Comparison of ENCODE assay signal across 8 cellular contexts in genomic region chr3:183252973-183253363, GRCh38. TPM values are rescaled to one million over a fixed set of nuclear protein-coding genes. Genes with fewer than 3 reads are reported as not detected.
DNase-seq lines count a peak whose midpoint lies in the region; ATAC-seq and TF ChIP-seq lines count a peak whose summit lies in the region.

A gene with protein sequence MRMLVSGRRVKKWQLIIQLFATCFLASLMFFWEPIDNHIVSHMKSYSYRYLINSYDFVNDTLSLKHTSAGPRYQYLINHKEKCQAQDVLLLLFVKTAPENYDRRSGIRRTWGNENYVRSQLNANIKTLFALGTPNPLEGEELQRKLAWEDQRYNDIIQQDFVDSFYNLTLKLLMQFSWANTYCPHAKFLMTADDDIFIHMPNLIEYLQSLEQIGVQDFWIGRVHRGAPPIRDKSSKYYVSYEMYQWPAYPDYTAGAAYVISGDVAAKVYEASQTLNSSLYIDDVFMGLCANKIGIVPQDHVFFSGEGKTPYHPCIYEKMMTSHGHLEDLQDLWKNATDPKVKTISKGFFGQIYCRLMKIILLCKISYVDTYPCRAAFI (plus strand): TSS chr3:183253253. CDS start chr3:183269799, 16,546 bp downstream.

- no peak within 1 kb of the TSS for H3K18ac ChIP-seq in IMR-90 (ENCODE audit: low read depth, low read length)

- no peaks in the 10 kb centered on the region for H4K20me1 ChIP-seq in IMR-90 (ENCODE audit: insufficient read depth, low read length)

- peak within 1 kb of the TSS in 1 of 2 experiments; percentile 21; a peak in 1 of 4 replicates for H4K8ac ChIP-seq in IMR-90 (ENCODE audit: low read depth in 2 of 2, low read length in 2 of 2)

- H3K36me3 ChIP-seq in IMR-90 (ENCODE audit: control insufficient read depth, insufficient read depth, low read length), result no peaks in the 10 kb centered on the region
- no peaks in the 10 kb centered on the region for H3K36me3 ChIP-seq in stomach

- TF ChIP-seq CTCF in AG04449 (IDR thresholded peaks at IDR 0.05; ENCODE audit: insufficient read depth, low read length, missing control alignments), result no peak
- no peak for TF ChIP-seq CTCF in IMR-90 (conservative IDR thresholded peaks at IDR 0.05; ENCODE audit: low read depth, low read length)
- no peak for TF ChIP-seq CTCF in WTC11 (IDR thresholded peaks at IDR 0.05)
- no peak for TF ChIP-seq CTCF in mesothelial cell of epicardium (IDR thresholded peaks at IDR 0.05; ENCODE audit: unreplicated experiment)
- no peak for TF ChIP-seq CTCF in stomach (IDR thresholded peaks at IDR 0.05)

- H3K4me3 ChIP-seq in AG04449 (ENCODE audit: low read depth, low read length), result peak within 1 kb of the TSS; percentile 69
- peak within 1 kb of the TSS; percentile 61 for H3K4me3 ChIP-seq in IMR-90 (ENCODE audit: insufficient read depth, low read depth, low read length)
- peak within 1 kb of the TSS; percentile 69 to 86 (median 80) for H3K4me3 ChIP-seq in stomach

- in situ Hi-C loops in IMR-90 (cut with MboI; ENCODE audit: low sequenced_read_pairs), result no loop called here

- H3K27me3 ChIP-seq in IMR-90 (ENCODE audit: control insufficient read depth, insufficient read depth, low read length) (peaks cover 36% of the 10 kb centered on the region), stomach (no peaks in the 10 kb centered on the region)

- no peak within 1 kb of the TSS for H4K5ac ChIP-seq in IMR-90 (ENCODE audit: low read depth, low read length)

- no peak within 1 kb of the TSS for H3K4ac ChIP-seq in IMR-90 (ENCODE audit: low read depth, low read length)

- peaks cover 0 to 4% of the 10 kb centered on the region in 2 experiments; a peak in 1 of 4 replicates for H3K79me1 ChIP-seq in IMR-90 (ENCODE audit: low read depth in 1 of 2, low read length in 2 of 2)

- H2BK15ac ChIP-seq in IMR-90 (ENCODE audit: low read depth, low read length), result no peak within 1 kb of the TSS

- 0 out of 2 replicates have a peak within 1 kb of the TSS, but pooled peaks have one; percentile 2 for H3K14ac ChIP-seq in IMR-90 (replicated peaks; ENCODE audit: low read depth, low read length)

- no peak within 1 kb of the TSS for H3K56ac ChIP-seq in IMR-90 (ENCODE audit: extremely low read depth, insufficient read depth, low read length)

- WGBS in IMR-90 (ENCODE audit: extremely low coverage in 2 of 2, insufficient read length in 1 of 2), 2 experiments, result 0% methylated on average over 13 of the region's 35 CpGs; no CpG with 5 or more reads in 1 of the 2 experiments
- 0 to 1% (median 1%) methylated on average over 27 to 35 of the region's 35 CpGs for WGBS in stomach, 5 donors

- intact Hi-C loops in IMR-90 (cut with micrococcal nuclease) (loop anchor here (5.0 kb wide), 2 partner anchors 129 to 131 kb away; no protein-coding TSS in a partner anchor), stomach (cut with DNase I; ENCODE audit: low total_unique reads) (no loop called here)

- H3K4me3 Mint-ChIP-seq in WTC11, result peak within 1 kb of the TSS; percentile 72
- H3K4me3 Mint-ChIP-seq in effector memory CD8-positive, alpha-beta T cell, result peak within 1 kb of the TSS; percentile 77 to 78
- peak within 1 kb of the TSS; percentile 84 for H3K4me3 Mint-ChIP-seq in mesothelial cell of epicardium

- peak within 1 kb of the TSS; percentile 3 for H2AK9ac ChIP-seq in IMR-90 (replicated peaks; ENCODE audit: low read depth, low read length, poor library complexity)

- no peaks in the 10 kb centered on the region for H3K36me3 Mint-ChIP-seq in WTC11
- no peaks in the 10 kb centered on the region for H3K36me3 Mint-ChIP-seq in effector memory CD8-positive, alpha-beta T cell (ENCODE audit: insufficient read depth)
- H3K36me3 Mint-ChIP-seq in mesothelial cell of epicardium, result no peaks in the 10 kb centered on the region

- TF ChIP-seq POLR2A in IMR-90 (IDR thresholded peaks at IDR 0.05; ENCODE audit: low read depth, low read length) (no peak), stomach (IDR thresholded peaks at IDR 0.05) (no peak)

- POLR2A ChIA-PET in AG04449 (lab: Yijun Ruan, JAX), result no interaction called here
- POLR2A ChIA-PET in IMR-90 (lab: Charles Lee; ENCODE audit: unreplicated experiment), result no interaction called here
- POLR2A ChIA-PET in WTC11 (lab: Charles Lee), result interaction anchor here (0.6 to 1.5 kb wide), 2 partner anchors 12 to 13 kb away, joined by 3 to 9 read pairs; no protein-coding TSS in a partner anchor

- no peak for TF ChIP-seq EP300 in stomach (IDR thresholded peaks at IDR 0.05)

- no peak within 1 kb of the TSS for H2BK20ac ChIP-seq in IMR-90 (ENCODE audit: low read depth, low read length)

- H2BK120ac ChIP-seq in IMR-90 (ENCODE audit: low read depth, low read length), result 0 out of 2 replicates have a peak within 1 kb of the TSS, but pooled peaks have one; percentile 6

- no peaks in the 10 kb centered on the region for H3K9me1 ChIP-seq in IMR-90 (ENCODE audit: insufficient read depth, low read length)

- ATAC-seq in IMR-90 (ENCODE audit: low read depth), result peak; percentile 9
- ATAC-seq in WTC11, result peak; percentile 6; the same call in 1 of the 2 replicates
- ATAC-seq in effector memory CD8-positive, alpha-beta T cell (replicated peaks), result peak; percentile 49
- ATAC-seq in GM19397 (IDR thresholded peaks at IDR 0.05; ENCODE audit: unreplicated experiment), result no peak

- no peaks in the 10 kb centered on the region for H3K4me1 ChIP-seq in IMR-90 (ENCODE audit: control insufficient read depth, insufficient read depth, low read length)
- H3K4me1 ChIP-seq in stomach, result peaks cover 0 to 30% (median 8%) of the 10 kb centered on the region in 4 donors

- H2AK5ac ChIP-seq in IMR-90 (ENCODE audit: low read depth, low read length), result no peak within 1 kb of the TSS

- no peak within 1 kb of the TSS; the same call in 1 of the 2 replicates for H4K91ac ChIP-seq in IMR-90 (ENCODE audit: insufficient read depth, low read depth, low read length)

- H3K27ac ChIP-seq in IMR-90 (ENCODE audit: insufficient read depth, low read length), result no peak within 1 kb of the TSS; the same call in 1 of the 2 replicates
- H3K27ac ChIP-seq in stomach, result peak within 1 kb of the TSS; percentile 90 to 98 (median 95)

- dilution Hi-C loops in IMR-90 (cut with HindIII; ENCODE audit: low sequenced_read_pairs, unreplicated experiment), result no loop called here

- DNase-seq in AG04449 (ENCODE audit: low read depth, low spot score) (no peak), IMR-90 (no peak), WTC11 (ENCODE audit: low spot score) (peak; percentile 54), mesothelial cell of epicardium (ENCODE audit: low spot score in 2 of 2, unreplicated experiment in 2 of 2) (no peak), stomach (peak; percentile 86), amniotic stem cell (lab: John Stamatoyannopoulos, UW) (no peak)
- no peak for DNase-seq in effector memory CD8-positive, alpha-beta T cell

- peak within 1 kb of the TSS; percentile 79 for H3K4me2 ChIP-seq in IMR-90 (ENCODE audit: low read depth, low read length)

- BruUV-seq in IMR-90 (replicated peaks; lab: Mats Ljungman, UMichigan), result no TSS peak

- H3K9me3 ChIP-seq in IMR-90 (ENCODE audit: control insufficient read depth, insufficient read depth, low read length) (peaks cover 5% of the 10 kb centered on the region), stomach (no peaks in the 10 kb centered on the region)

- no peak within 1 kb of the TSS for H2BK5ac ChIP-seq in IMR-90 (ENCODE audit: low read depth, low read length, poor library complexity, severe bottlenecking)

- H3K27me3 Mint-ChIP-seq in WTC11 (ENCODE audit: low read depth) (peaks cover 36% of the 10 kb centered on the region), mesothelial cell of epicardium (ENCODE audit: low read depth) (no peaks in the 10 kb centered on the region)
- peaks cover 11 to 13% of the 10 kb centered on the region in 2 donors for H3K27me3 Mint-ChIP-seq in effector memory CD8-positive, alpha-beta T cell

- H3K9ac ChIP-seq in IMR-90 (ENCODE audit: low read depth, low read length), result peak within 1 kb of the TSS; percentile 35

- TF ChIP-seq RAD21 in IMR-90 (IDR thresholded peaks at IDR 0.05; ENCODE audit: low read length), result no peak

- H3K27ac Mint-ChIP-seq in WTC11 (no peak within 1 kb of the TSS), mesothelial cell of epicardium (peak within 1 kb of the TSS; percentile 93)
- H3K27ac Mint-ChIP-seq in effector memory CD8-positive, alpha-beta T cell, result peak within 1 kb of the TSS in 1 of 2 donors; percentile 14

- CTCF ChIA-PET in AG04449 (lab: Yijun Ruan, JAX), result interaction anchor here (0.9 to 5.1 kb wide), 3 partner anchors 9 to 130 kb away, joined by 3 to 20 read pairs (median 4); no protein-coding TSS in a partner anchor
- CTCF ChIA-PET in IMR-90 (lab: Yijun Ruan, JAX), result no interaction called here
- CTCF ChIA-PET in WTC11 (lab: Charles Lee), result interaction anchor here (1.0 to 1.1 kb wide), 2 partner anchors 73 to 129 kb away, joined by 3 to 7 read pairs; no protein-coding TSS in a partner anchor

- peak within 1 kb of the TSS; percentile 91 for H2AFZ ChIP-seq in IMR-90 (replicated peaks; ENCODE audit: low read length, poor library complexity)

- H3K9me3 Mint-ChIP-seq in WTC11 (no peaks in the 10 kb centered on the region), mesothelial cell of epicardium (no peaks in the 10 kb centered on the region)
- no peaks in the 10 kb centered on the region for H3K9me3 Mint-ChIP-seq in effector memory CD8-positive, alpha-beta T cell

- H3K23ac ChIP-seq in IMR-90 (ENCODE audit: low read depth, low read length), result peak within 1 kb of the TSS; percentile 4; the same call in 1 of the 2 replicates

- peaks cover 27% of the 10 kb centered on the region for H3K4me1 Mint-ChIP-seq in WTC11
- peaks cover 6 to 9% of the 10 kb centered on the region in 2 donors for H3K4me1 Mint-ChIP-seq in effector memory CD8-positive, alpha-beta T cell (ENCODE audit: low read depth in 2 of 2)
- peaks cover 17% of the 10 kb centered on the region for H3K4me1 Mint-ChIP-seq in mesothelial cell of epicardium

TF ChIP-seq in IMR-90, 13 proteins besides CTCF, POLR2A, EP300 and RAD21 (continues in another document):
- TF ChIP-seq SMC3 (IDR thresholded peaks at IDR 0.05; ENCODE audit: low read depth, low read length) (no peak), CEBPB (IDR thresholded peaks at IDR 0.05; ENCODE audit: low read depth, low read length) (no peak), RCOR1 (IDR thresholded peaks at IDR 0.05; ENCODE audit: insufficient replicate concordance, low read length) (no peak), RFX5 (IDR thresholded peaks at IDR 0.05; ENCODE audit: low read depth, low read length) (no peak)

TF ChIP-seq in WTC11, 78 proteins besides CTCF, POLR2A, EP300 and RAD21 (continues in another document):
- no peak for TF ChIP-seq ZNF121 (CRISPR knock-in tag; IDR thresholded peaks at IDR 0.05)
- no peak for TF ChIP-seq ZNF423 (CRISPR knock-in tag; IDR thresholded peaks at IDR 0.05)

RNA-seq across cellular contexts. Expression of the gene that starts here (rescaled TPM):
- total RNA-seq in IMR-90 (2012; rRNA removed) (3.4 and 4.4 TPM in 2 replicates), WTC11 (2021) (6.8 to 7.7 TPM (median 7.3 TPM) in 3 replicates), mesothelial cell of epicardium (28.8 to 29.1 TPM (median 29.1 TPM) in 3 replicates), stomach (10 to 100 TPM in 2 of 5 donors, 1 to 10 TPM in 3; 4.1 to 39.7 (median 9.0) TPM)
- polyA plus RNA-seq in IMR-90 (2012; rRNA removed) (1.4 and 1.6 TPM in 2 replicates), stomach (1 to 10 TPM; 5.0 to 7.6 (median 6.1) TPM)
- polyA plus RNA-seq in IMR-90 (2012; cell fraction: cytosol; rRNA removed), result 0.33 and 0.35 TPM in 2 replicates
- 0.21 and 1.7 TPM in 2 replicates for polyA plus RNA-seq in IMR-90 (2012; cell fraction: nucleus; rRNA removed; ENCODE audit: low replicate concordance)

Comparison
In these comparisons a context has a peak if more than half of its experiments do, and no peak if none do; other contexts are left out.
1. DNase-seq: peak in WTC11 (single experiment) and stomach (single experiment); none in AG04449 (single experiment), IMR-90 (single experiment), effector memory CD8-positive, alpha-beta T cell (0 of 3), mesothelial cell of epicardium (0 of 2) and amniotic stem cell (single experiment).
2. Peak in every context shown above with its lines, with median percentiles within 50 percentile points of each other: H3K4me3 ChIP-seq and H3K4me3 Mint-ChIP-seq.